ENCODE assay signal across 7 cellular contexts in genomic region chr7:18508441-18509427, GRCh38. TPM values are rescaled to one million over a fixed set of nuclear protein-coding genes. Genes with fewer than 3 reads are reported as not detected.
A peak's percentile ranks its signal among the peaks of the same experiment; 100 is the strongest.
DNase-seq lines count a peak whose midpoint lies in the region; ATAC-seq and TF ChIP-seq lines count a peak whose summit lies in the region.

No MANE protein-coding gene starts in this region.

- peak overlapping the region; percentile 60 for H3K4me2 ChIP-seq in MM.1S (ENCODE audit: low read depth, low read length)

- H4K20me1 ChIP-seq in MM.1S (ENCODE audit: insufficient read depth, low read length), result no peaks in the 10 kb centered on the region

- no peaks in the 10 kb centered on the region for H3K27me3 Mint-ChIP-seq in natural killer cell (ENCODE audit: low read depth in 2 of 2)

- ATAC-seq in GM18511 (IDR thresholded peaks at IDR 0.05; ENCODE audit: unreplicated experiment) (peak; percentile 88), natural killer cell (peak in 2 of 3 donors; percentile 37 to 59)

- H3K4me1 Mint-ChIP-seq in natural killer cell, result peaks cover 15 to 17% of the 10 kb centered on the region in 2 donors

- H3K4me3 Mint-ChIP-seq in natural killer cell, result no peak overlapping the region

- intact Hi-C loops in natural killer cell (cut with micrococcal nuclease), result no loop called here

- no peaks in the 10 kb centered on the region for H3K9me2 ChIP-seq in MM.1S (replicated peaks; ENCODE audit: insufficient read depth, low read length)

- peaks cover 35% of the 10 kb centered on the region for H3F3A ChIP-seq in MM.1S (ENCODE audit: insufficient read depth, low read length)

- DNase-seq in HFF-Myc (ENCODE audit: extremely low read depth, low read depth) (peak; percentile 74), MM.1S (peak; percentile 59), dermis blood vessel endothelial cell (peak; percentile 97), natural killer cell (no peak), OCI-M2 (lab: John Stamatoyannopoulos, UW; ENCODE audit: unreplicated experiment) (no peak), NCI-H82 (lab: John Stamatoyannopoulos, UW) (no peak)

- H2AFZ ChIP-seq in MM.1S (ENCODE audit: low read length), result no peak overlapping the region

- H3K4me1 ChIP-seq in MM.1S (ENCODE audit: low read length), result peaks cover 44% of the 10 kb centered on the region

- peak overlapping the region in 1 of 2 donors; percentile 32 for H3K27ac Mint-ChIP-seq in natural killer cell

- H3K9ac ChIP-seq in MM.1S (ENCODE audit: low read length), result peak overlapping the region; percentile 43; the same call in 1 of the 2 replicates

- H3K36me3 Mint-ChIP-seq in natural killer cell, result no peaks in the 10 kb centered on the region

- H3K4me3 ChIP-seq in HFF-Myc (replicated peaks; ENCODE audit: low read depth, low read length), result peak overlapping the region; percentile 36
- H3K4me3 ChIP-seq in MM.1S (ENCODE audit: low read length), result peak overlapping the region; percentile 43

- peaks cover 86% of the 10 kb centered on the region for H3K79me2 ChIP-seq in MM.1S (ENCODE audit: low read length)

- H3K27me3 ChIP-seq in MM.1S (replicated peaks; ENCODE audit: insufficient read depth, low read length), result no peaks in the 10 kb centered on the region

- TF ChIP-seq CTCF in HFF-Myc (IDR thresholded peaks at IDR 0.05; ENCODE audit: low read depth, low read length, missing control alignments) (no peak), MM.1S (IDR thresholded peaks at IDR 0.05; ENCODE audit: low read length) (no peak), natural killer cell (IDR thresholded peaks at IDR 0.05) (no peak)

- H3K36me3 ChIP-seq in MM.1S (replicated peaks; ENCODE audit: insufficient read depth, low read length), result no peaks in the 10 kb centered on the region

- no peaks in the 10 kb centered on the region for H3K9me3 ChIP-seq in MM.1S (replicated peaks; ENCODE audit: insufficient read depth, low read length)

- H3K27ac ChIP-seq in MM.1S (ENCODE audit: low read length), result peak overlapping the region; percentile 77

- no peaks in the 10 kb centered on the region for H3K9me3 Mint-ChIP-seq in natural killer cell

RNA-seq across cellular contexts. Expression of gene HDAC9, which starts 13.2 kb away (rescaled TPM):
- total RNA-seq in dermis blood vessel endothelial cell (2.7 and 3.9 TPM in 2 replicates), natural killer cell (10 to 100 TPM; 19.1 to 41.1 (median 24.1) TPM)

Comparison
In these comparisons a context has a peak if more than half of its experiments do, and no peak if none do; other contexts are left out.
1. DNase-seq: peak in HFF-Myc (single experiment), MM.1S (single experiment) and dermis blood vessel endothelial cell (single experiment); none in natural killer cell (single experiment), OCI-M2 (single experiment) and NCI-H82 (single experiment).